ENCODE assay signal across 1 cellular context in the genomic region with DNA sequence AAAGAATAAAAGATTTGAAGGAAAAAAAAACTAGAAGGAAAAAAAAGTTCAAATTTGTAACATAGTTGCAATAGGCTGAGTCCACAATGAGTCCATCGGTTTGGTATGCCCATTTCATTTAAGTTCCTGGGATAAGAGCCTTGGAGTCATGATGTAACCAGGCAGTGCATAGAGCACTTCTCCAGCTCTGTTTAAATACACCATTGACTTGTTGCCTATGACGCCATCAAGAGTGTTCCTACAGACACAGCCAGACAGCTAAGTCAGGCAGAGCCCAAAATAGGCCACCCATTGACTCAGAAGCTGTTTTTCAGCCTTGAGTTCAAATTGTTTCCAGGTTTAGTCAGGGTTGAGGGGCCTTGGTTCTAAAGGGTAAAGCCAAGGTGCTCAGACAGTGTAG.
TF ChIP-seq lines count a peak whose summit lies in the region.

No MANE protein-coding gene starts in this region.

TF ChIP-seq in HepG2, 621 proteins besides CTCF, POLR2A, EP300 and RAD21 (continued from another document and continues in another):
- TF ChIP-seq ETV5 (CRISPR knock-in tag; IDR thresholded peaks at IDR 0.05; ENCODE audit: borderline replicate concordance): peak; percentile 72; the same call in 1 of the 2 replicates
- TF ChIP-seq MATR3 (CRISPR knock-in tag; IDR thresholded peaks at IDR 0.05): no peak
- 0 out of 2 replicates have a peak, but pooled peaks have one; percentile 46 for TF ChIP-seq SALL2 (CRISPR knock-in tag; IDR thresholded peaks at IDR 0.05)
- no peak for TF ChIP-seq ARNT2 (CRISPR knock-in tag; IDR thresholded peaks at IDR 0.05; ENCODE audit: low read depth)
- TF ChIP-seq ATF7 (IDR thresholded peaks at IDR 0.05): peak; percentile 93
- TF ChIP-seq ATF7 (CRISPR knock-in tag; IDR thresholded peaks at IDR 0.05): peak; percentile 91; the same call in 1 of the 2 replicates
- TF ChIP-seq, protein P1, sequence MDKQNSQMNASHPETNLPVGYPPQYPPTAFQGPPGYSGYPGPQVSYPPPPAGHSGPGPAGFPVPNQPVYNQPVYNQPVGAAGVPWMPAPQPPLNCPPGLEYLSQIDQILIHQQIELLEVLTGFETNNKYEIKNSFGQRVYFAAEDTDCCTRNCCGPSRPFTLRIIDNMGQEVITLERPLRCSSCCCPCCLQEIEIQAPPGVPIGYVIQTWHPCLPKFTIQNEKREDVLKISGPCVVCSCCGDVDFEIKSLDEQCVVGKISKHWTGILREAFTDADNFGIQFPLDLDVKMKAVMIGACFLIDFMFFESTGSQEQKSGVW (CRISPR knock-in tag; IDR thresholded peaks at IDR 0.05; ENCODE audit: borderline replicate concordance): no peak
- peak; percentile 83; the same call in 1 of the 2 replicates for TF ChIP-seq HMG20A (CRISPR knock-in tag; IDR thresholded peaks at IDR 0.05; ENCODE audit: borderline replicate concordance)
- TF ChIP-seq SATB2 (CRISPR knock-in tag; IDR thresholded peaks at IDR 0.05): no peak
- TF ChIP-seq ZNF879 (CRISPR knock-in tag; IDR thresholded peaks at IDR 0.05): no peak
- no peak for TF ChIP-seq TBP (CRISPR knock-in tag; IDR thresholded peaks at IDR 0.05)
- TF ChIP-seq GTF3A (CRISPR knock-in tag; conservative IDR thresholded peaks at IDR 0.05): no peak
- peak; percentile 76; the same call in 1 of the 2 replicates for TF ChIP-seq ZSCAN9 (CRISPR knock-in tag; IDR thresholded peaks at IDR 0.05; ENCODE audit: borderline replicate concordance)
- TF ChIP-seq JARID2 (CRISPR knock-in tag; IDR thresholded peaks at IDR 0.05; ENCODE audit: insufficient replicate concordance): no peak
- TF ChIP-seq ZNF430 (CRISPR knock-in tag; IDR thresholded peaks at IDR 0.05): no peak
- no peak for TF ChIP-seq MAFK (conservative IDR thresholded peaks at IDR 0.05 in 1 of 2, IDR thresholded peaks at IDR 0.05 in 1 of 2; ENCODE audit: low read length in 2 of 2)
- TF ChIP-seq ZNF33B (CRISPR knock-in tag; IDR thresholded peaks at IDR 0.05): no peak
- TF ChIP-seq ZNF678 (CRISPR knock-in tag; IDR thresholded peaks at IDR 0.05): no peak
- TF ChIP-seq, protein P2, sequence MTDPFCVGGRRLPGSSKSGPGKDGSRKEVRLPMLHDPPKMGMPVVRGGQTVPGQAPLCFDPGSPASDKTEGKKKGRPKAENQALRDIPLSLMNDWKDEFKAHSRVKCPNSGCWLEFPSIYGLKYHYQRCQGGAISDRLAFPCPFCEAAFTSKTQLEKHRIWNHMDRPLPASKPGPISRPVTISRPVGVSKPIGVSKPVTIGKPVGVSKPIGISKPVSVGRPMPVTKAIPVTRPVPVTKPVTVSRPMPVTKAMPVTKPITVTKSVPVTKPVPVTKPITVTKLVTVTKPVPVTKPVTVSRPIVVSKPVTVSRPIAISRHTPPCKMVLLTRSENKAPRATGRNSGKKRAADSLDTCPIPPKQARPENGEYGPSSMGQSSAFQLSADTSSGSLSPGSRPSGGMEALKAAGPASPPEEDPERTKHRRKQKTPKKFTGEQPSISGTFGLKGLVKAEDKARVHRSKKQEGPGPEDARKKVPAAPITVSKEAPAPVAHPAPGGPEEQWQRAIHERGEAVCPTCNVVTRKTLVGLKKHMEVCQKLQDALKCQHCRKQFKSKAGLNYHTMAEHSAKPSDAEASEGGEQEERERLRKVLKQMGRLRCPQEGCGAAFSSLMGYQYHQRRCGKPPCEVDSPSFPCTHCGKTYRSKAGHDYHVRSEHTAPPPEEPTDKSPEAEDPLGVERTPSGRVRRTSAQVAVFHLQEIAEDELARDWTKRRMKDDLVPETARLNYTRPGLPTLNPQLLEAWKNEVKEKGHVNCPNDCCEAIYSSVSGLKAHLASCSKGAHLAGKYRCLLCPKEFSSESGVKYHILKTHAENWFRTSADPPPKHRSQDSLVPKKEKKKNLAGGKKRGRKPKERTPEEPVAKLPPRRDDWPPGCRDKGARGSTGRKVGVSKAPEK (CRISPR knock-in tag; IDR thresholded peaks at IDR 0.05; ENCODE audit: borderline replicate concordance): no peak
- TF ChIP-seq, protein P3, sequence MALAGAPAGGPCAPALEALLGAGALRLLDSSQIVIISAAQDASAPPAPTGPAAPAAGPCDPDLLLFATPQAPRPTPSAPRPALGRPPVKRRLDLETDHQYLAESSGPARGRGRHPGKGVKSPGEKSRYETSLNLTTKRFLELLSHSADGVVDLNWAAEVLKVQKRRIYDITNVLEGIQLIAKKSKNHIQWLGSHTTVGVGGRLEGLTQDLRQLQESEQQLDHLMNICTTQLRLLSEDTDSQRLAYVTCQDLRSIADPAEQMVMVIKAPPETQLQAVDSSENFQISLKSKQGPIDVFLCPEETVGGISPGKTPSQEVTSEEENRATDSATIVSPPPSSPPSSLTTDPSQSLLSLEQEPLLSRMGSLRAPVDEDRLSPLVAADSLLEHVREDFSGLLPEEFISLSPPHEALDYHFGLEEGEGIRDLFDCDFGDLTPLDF (CRISPR knock-in tag; IDR thresholded peaks at IDR 0.05): 0 out of 2 replicates have a peak, but pooled peaks have one; percentile 23
- TF ChIP-seq, protein P4, sequence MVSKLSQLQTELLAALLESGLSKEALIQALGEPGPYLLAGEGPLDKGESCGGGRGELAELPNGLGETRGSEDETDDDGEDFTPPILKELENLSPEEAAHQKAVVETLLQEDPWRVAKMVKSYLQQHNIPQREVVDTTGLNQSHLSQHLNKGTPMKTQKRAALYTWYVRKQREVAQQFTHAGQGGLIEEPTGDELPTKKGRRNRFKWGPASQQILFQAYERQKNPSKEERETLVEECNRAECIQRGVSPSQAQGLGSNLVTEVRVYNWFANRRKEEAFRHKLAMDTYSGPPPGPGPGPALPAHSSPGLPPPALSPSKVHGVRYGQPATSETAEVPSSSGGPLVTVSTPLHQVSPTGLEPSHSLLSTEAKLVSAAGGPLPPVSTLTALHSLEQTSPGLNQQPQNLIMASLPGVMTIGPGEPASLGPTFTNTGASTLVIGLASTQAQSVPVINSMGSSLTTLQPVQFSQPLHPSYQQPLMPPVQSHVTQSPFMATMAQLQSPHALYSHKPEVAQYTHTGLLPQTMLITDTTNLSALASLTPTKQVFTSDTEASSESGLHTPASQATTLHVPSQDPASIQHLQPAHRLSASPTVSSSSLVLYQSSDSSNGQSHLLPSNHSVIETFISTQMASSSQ (IDR thresholded peaks at IDR 0.05; ENCODE audit: low read depth): no peak
- TF ChIP-seq, protein P4 (CRISPR knock-in tag; IDR thresholded peaks at IDR 0.05; ENCODE audit: borderline replicate concordance): 0 out of 2 replicates have a peak, but pooled peaks have one; percentile 39
- TF ChIP-seq, protein P5, sequence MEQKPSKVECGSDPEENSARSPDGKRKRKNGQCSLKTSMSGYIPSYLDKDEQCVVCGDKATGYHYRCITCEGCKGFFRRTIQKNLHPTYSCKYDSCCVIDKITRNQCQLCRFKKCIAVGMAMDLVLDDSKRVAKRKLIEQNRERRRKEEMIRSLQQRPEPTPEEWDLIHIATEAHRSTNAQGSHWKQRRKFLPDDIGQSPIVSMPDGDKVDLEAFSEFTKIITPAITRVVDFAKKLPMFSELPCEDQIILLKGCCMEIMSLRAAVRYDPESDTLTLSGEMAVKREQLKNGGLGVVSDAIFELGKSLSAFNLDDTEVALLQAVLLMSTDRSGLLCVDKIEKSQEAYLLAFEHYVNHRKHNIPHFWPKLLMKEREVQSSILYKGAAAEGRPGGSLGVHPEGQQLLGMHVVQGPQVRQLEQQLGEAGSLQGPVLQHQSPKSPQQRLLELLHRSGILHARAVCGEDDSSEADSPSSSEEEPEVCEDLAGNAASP (CRISPR knock-in tag; IDR thresholded peaks at IDR 0.05; ENCODE audit: borderline replicate concordance): peak; percentile 60; the same call in 1 of the 2 replicates
- peak; percentile 87 for TF ChIP-seq CREB1 (IDR thresholded peaks at IDR 0.05)
- TF ChIP-seq CREB1 (CRISPR knock-in tag; IDR thresholded peaks at IDR 0.05): peak; percentile 93
- TF ChIP-seq, protein P6, sequence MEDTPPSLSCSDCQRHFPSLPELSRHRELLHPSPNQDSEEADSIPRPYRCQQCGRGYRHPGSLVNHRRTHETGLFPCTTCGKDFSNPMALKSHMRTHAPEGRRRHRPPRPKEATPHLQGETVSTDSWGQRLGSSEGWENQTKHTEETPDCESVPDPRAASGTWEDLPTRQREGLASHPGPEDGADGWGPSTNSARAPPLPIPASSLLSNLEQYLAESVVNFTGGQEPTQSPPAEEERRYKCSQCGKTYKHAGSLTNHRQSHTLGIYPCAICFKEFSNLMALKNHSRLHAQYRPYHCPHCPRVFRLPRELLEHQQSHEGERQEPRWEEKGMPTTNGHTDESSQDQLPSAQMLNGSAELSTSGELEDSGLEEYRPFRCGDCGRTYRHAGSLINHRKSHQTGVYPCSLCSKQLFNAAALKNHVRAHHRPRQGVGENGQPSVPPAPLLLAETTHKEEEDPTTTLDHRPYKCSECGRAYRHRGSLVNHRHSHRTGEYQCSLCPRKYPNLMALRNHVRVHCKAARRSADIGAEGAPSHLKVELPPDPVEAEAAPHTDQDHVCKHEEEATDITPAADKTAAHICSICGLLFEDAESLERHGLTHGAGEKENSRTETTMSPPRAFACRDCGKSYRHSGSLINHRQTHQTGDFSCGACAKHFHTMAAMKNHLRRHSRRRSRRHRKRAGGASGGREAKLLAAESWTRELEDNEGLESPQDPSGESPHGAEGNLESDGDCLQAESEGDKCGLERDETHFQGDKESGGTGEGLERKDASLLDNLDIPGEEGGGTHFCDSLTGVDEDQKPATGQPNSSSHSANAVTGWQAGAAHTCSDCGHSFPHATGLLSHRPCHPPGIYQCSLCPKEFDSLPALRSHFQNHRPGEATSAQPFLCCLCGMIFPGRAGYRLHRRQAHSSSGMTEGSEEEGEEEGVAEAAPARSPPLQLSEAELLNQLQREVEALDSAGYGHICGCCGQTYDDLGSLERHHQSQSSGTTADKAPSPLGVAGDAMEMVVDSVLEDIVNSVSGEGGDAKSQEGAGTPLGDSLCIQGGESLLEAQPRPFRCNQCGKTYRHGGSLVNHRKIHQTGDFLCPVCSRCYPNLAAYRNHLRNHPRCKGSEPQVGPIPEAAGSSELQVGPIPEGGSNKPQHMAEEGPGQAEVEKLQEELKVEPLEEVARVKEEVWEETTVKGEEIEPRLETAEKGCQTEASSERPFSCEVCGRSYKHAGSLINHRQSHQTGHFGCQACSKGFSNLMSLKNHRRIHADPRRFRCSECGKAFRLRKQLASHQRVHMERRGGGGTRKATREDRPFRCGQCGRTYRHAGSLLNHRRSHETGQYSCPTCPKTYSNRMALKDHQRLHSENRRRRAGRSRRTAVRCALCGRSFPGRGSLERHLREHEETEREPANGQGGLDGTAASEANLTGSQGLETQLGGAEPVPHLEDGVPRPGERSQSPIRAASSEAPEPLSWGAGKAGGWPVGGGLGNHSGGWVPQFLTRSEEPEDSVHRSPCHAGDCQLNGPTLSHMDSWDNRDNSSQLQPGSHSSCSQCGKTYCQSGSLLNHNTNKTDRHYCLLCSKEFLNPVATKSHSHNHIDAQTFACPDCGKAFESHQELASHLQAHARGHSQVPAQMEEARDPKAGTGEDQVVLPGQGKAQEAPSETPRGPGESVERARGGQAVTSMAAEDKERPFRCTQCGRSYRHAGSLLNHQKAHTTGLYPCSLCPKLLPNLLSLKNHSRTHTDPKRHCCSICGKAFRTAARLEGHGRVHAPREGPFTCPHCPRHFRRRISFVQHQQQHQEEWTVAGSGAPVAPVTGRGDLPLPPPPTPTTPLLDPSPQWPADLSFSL (CRISPR knock-in tag; IDR thresholded peaks at IDR 0.05): no peak
- no peak; the same call in 1 of the 2 replicates for TF ChIP-seq ATM (IDR thresholded peaks at IDR 0.05; ENCODE audit: borderline replicate concordance)
- TF ChIP-seq MXD4 (CRISPR knock-in tag; IDR thresholded peaks at IDR 0.05): no peak
- no peak for TF ChIP-seq PCBP1 (IDR thresholded peaks at IDR 0.05; ENCODE audit: borderline replicate concordance, low read depth, low read length)
- TF ChIP-seq, protein P7, sequence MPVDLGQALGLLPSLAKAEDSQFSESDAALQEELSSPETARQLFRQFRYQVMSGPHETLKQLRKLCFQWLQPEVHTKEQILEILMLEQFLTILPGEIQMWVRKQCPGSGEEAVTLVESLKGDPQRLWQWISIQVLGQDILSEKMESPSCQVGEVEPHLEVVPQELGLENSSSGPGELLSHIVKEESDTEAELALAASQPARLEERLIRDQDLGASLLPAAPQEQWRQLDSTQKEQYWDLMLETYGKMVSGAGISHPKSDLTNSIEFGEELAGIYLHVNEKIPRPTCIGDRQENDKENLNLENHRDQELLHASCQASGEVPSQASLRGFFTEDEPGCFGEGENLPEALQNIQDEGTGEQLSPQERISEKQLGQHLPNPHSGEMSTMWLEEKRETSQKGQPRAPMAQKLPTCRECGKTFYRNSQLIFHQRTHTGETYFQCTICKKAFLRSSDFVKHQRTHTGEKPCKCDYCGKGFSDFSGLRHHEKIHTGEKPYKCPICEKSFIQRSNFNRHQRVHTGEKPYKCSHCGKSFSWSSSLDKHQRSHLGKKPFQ (CRISPR knock-in tag; IDR thresholded peaks at IDR 0.05; ENCODE audit: insufficient replicate concordance): no peak
- no peak for TF ChIP-seq ZNF83 (CRISPR knock-in tag; IDR thresholded peaks at IDR 0.05; ENCODE audit: borderline replicate concordance)
- TF ChIP-seq, protein P8, sequence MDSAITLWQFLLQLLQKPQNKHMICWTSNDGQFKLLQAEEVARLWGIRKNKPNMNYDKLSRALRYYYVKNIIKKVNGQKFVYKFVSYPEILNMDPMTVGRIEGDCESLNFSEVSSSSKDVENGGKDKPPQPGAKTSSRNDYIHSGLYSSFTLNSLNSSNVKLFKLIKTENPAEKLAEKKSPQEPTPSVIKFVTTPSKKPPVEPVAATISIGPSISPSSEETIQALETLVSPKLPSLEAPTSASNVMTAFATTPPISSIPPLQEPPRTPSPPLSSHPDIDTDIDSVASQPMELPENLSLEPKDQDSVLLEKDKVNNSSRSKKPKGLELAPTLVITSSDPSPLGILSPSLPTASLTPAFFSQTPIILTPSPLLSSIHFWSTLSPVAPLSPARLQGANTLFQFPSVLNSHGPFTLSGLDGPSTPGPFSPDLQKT (CRISPR knock-in tag; IDR thresholded peaks at IDR 0.05; ENCODE audit: borderline replicate concordance): no peak
